18 cellular contexts compared by ENCODE assay signal in the genomic region with DNA sequence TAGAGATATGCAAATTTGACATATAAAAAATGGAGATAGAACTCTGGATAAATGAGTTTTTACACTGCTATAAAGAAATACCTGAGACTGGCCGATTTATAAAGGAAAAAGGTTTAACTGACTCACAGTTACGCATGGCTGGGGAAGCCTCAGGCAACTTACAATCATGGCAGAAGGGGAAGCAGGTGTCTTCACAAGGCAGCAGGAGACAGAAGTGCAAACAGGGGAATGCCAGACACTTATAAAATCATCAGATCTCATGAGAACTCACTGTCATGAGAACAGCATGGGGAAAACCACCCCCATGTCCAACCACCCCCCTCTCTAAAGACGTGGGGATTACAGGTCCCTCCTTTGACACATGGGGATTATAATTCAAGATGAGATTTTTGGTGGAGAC.
"Had no signal": no experiment of that assay in that cellular context is flagged by ENCODE, and none has a peak within 500 bp of the region (broad histone marks: within the 10 kb centered on the region; RNA-seq: fewer than 3 reads in every experiment).

No MANE protein-coding gene starts in this region.

- H3K27ac Mint-ChIP-seq: dendritic cell treated with granulocyte-macrophage colony-stimulating factor and Interleukin-4, amounts not matched to agents 40 ng/mL and 50 ng/mL, for 4 days; effector memory CD8-positive, alpha-beta T cell; natural killer cell had no signal

- H3K9me3 ChIP-seq: esophagus squamous epithelium, mucosa of descending colon, stomach had no signal

- H3K27ac ChIP-seq: esophagus squamous epithelium, hepatocyte, stomach had no signal

- H3K27me3 Mint-ChIP-seq: dendritic cell treated with granulocyte-macrophage colony-stimulating factor and Interleukin-4, amounts not matched to agents 40 ng/mL and 50 ng/mL, for 4 days; effector memory CD8-positive, alpha-beta T cell had no signal

- H3K36me3 ChIP-seq: esophagus squamous epithelium, stomach had no signal

- H3K9me3 Mint-ChIP-seq: neural crest cell had no signal

- ATAC-seq: effector memory CD8-positive, alpha-beta T cell; left colon; mucosa of descending colon; natural killer cell; right cardiac atrium had no signal

- H3K4me1 Mint-ChIP-seq: natural killer cell, neural crest cell had no signal

- H3K4me3 ChIP-seq: esophagus squamous epithelium, hepatocyte, mucosa of descending colon, stomach had no signal

- H3K4me1 ChIP-seq: esophagus squamous epithelium, stomach had no signal

- H3K27me3 ChIP-seq: esophagus squamous epithelium, hepatocyte, stomach had no signal

- DNase-seq: effector memory CD8-positive, alpha-beta T cell; esophagus squamous epithelium; foreskin fibroblast; head of caudate nucleus; kidney; left colon; mucosa of descending colon; natural killer cell; right cardiac atrium; small intestine; stimulated activated CD4-positive, alpha-beta T cell treated with anti-CD3 and anti-CD28 coated beads, Interleukin-12 subunit alpha, Interleukin-12 subunit beta, amount 100 ng/mL, for 4 hours; stimulated activated naive CD4-positive, alpha-beta T cell; stomach; substantia nigra; trophoblast cell had no signal

- H3K4me3 Mint-ChIP-seq: dendritic cell treated with granulocyte-macrophage colony-stimulating factor and Interleukin-4, amounts not matched to agents 40 ng/mL and 50 ng/mL, for 4 days; effector memory CD8-positive, alpha-beta T cell; natural killer cell; neural crest cell had no signal
